ENCODE assay signal across 24 cellular contexts in the genomic region with DNA sequence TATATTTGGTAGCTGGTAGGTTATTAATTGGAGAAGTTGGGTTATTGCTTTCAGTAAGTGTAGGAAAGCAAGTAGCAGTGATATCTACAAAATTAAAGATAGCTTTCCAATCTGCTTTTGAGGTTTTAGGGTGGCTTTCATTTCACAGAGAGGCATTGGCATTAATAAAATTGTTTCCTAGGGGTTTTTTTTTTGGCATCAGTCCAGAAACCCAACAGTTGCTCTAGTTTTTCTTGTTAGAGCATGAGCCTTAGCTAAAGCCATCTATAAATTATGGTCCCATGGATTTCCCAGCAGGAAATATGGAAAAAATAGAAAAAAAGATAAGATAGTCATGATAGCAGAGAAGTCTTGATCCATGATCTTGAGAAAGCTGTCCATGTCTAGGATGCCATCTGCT. TPM values are rescaled to one million over a fixed set of nuclear protein-coding genes. Genes with fewer than 3 reads are reported as not detected.
DNase-seq lines count a peak whose midpoint lies in the region; ATAC-seq and TF ChIP-seq lines count a peak whose summit lies in the region.
"Had no signal": no experiment of that assay in that cellular context is flagged by ENCODE, and none has a peak within 500 bp of the region (broad histone marks: within the 10 kb centered on the region; RNA-seq: fewer than 3 reads in every experiment).

No MANE protein-coding gene starts in this region.

- H3K9me3 Mint-ChIP-seq in glutamatergic neuron (ENCODE audit: unreplicated experiment) = peaks cover 3% of the 10 kb centered on the region

- no peaks in the 10 kb centered on the region for H3K27me3 Mint-ChIP-seq in glutamatergic neuron (ENCODE audit: unreplicated experiment)
- no peaks in the 10 kb centered on the region for H3K27me3 Mint-ChIP-seq in T-helper 17 cell
- H3K27me3 Mint-ChIP-seq: CD4-positive, alpha-beta memory T cell had no signal

- H3K27me3 ChIP-seq in HUES48 (ENCODE audit: control insufficient read depth, insufficient read depth, low read length) (no peaks in the 10 kb centered on the region), WERI-Rb-1 (ENCODE audit: insufficient read depth, low read depth, severe bottlenecking) (no peaks in the 10 kb centered on the region)
- H3K27me3 ChIP-seq: BE2C, BLaER1 had no signal

- DNase-seq in WERI-Rb-1 (no peak), glutamatergic neuron (no peak), NCI-H146 treated with DMSO at 0.1 percent for 48 hours (lab: John Stamatoyannopoulos, UW; ENCODE audit: unreplicated experiment) (no peak), T-helper 17 cell (no peak)
- DNase-seq: 8988T; ACHN; BE2C; C1 segment of cervical spinal cord; CD4-positive, alpha-beta memory T cell; CD4-positive, CD25-positive, alpha-beta regulatory T cell; CD8-positive, alpha-beta memory T cell; COR-L47; DMS 273 treated with DMSO at 0.1 percent for 48 hours; DMS153; DMS53; DMS79; DND-41; EL; GDM1 had no signal

- H3K4me1 Mint-ChIP-seq in glutamatergic neuron (ENCODE audit: low read depth, unreplicated experiment) (peaks cover 11% of the 10 kb centered on the region), T-helper 17 cell (peaks cover 13% of the 10 kb centered on the region)

- H3K36me3 ChIP-seq in HUES48 (ENCODE audit: control insufficient read depth, insufficient read depth, low read length) (no peaks in the 10 kb centered on the region), WERI-Rb-1 (no peaks in the 10 kb centered on the region)
- H3K36me3 ChIP-seq: BE2C, BLaER1 had no signal

- H3K27ac ChIP-seq in HUES48 (ENCODE audit: low read depth, low read length) (peak overlapping the region; percentile 51), WERI-Rb-1 (peak overlapping the region; percentile 26; the same call in 1 of the 2 replicates)
- H3K27ac ChIP-seq: BLaER1 had no signal

- peaks cover 11% of the 10 kb centered on the region for H3K36me3 Mint-ChIP-seq in glutamatergic neuron (ENCODE audit: unreplicated experiment)
- no peaks in the 10 kb centered on the region for H3K36me3 Mint-ChIP-seq in T-helper 17 cell (ENCODE audit: low read depth)
- H3K36me3 Mint-ChIP-seq: CD14-positive monocyte had no signal

- H3K4me1 ChIP-seq in HUES48 (ENCODE audit: control insufficient read depth, insufficient read depth, low read length) = peaks cover 7% of the 10 kb centered on the region; the same call in 1 of the 2 replicates
- H3K4me1 ChIP-seq: BE2C had no signal

- no peak for TF ChIP-seq CTCF in WERI-Rb-1 (IDR thresholded peaks at IDR 0.05; ENCODE audit: low read depth, low read length)
- TF ChIP-seq CTCF in glutamatergic neuron (IDR thresholded peaks at IDR 0.05; ENCODE audit: partially characterized antibody, unreplicated experiment) = no peak

- H3K27ac Mint-ChIP-seq in glutamatergic neuron (ENCODE audit: unreplicated experiment) = peak overlapping the region; percentile 67
- no peak overlapping the region for H3K27ac Mint-ChIP-seq in T-helper 17 cell
- H3K27ac Mint-ChIP-seq: CD14-positive monocyte; CD4-positive, alpha-beta memory T cell; CD4-positive, CD25-positive, alpha-beta regulatory T cell had no signal

- ATAC-seq in GM19351 (IDR thresholded peaks at IDR 0.05; ENCODE audit: unreplicated experiment) = no peak
- no peak for ATAC-seq in T-helper 17 cell

- H3K4me3 Mint-ChIP-seq in glutamatergic neuron (ENCODE audit: unreplicated experiment) (no peak overlapping the region), T-helper 17 cell (no peak overlapping the region)
- H3K4me3 Mint-ChIP-seq: CD14-positive monocyte; CD4-positive, alpha-beta memory T cell had no signal

- H3K4me3 ChIP-seq in HUES48 (ENCODE audit: low read depth, low read length) (no peak overlapping the region), WERI-Rb-1 (ENCODE audit: low read depth, low read length) (no peak overlapping the region)
- H3K4me3 ChIP-seq: BLaER1 had no signal

- H3K9me3 ChIP-seq in HUES48 (ENCODE audit: control insufficient read depth, insufficient read depth, low read length) = no peaks in the 10 kb centered on the region
- no peaks in the 10 kb centered on the region for H3K9me3 ChIP-seq in WERI-Rb-1 (ENCODE audit: severe bottlenecking)
- no peaks in the 10 kb centered on the region for H3K9me3 ChIP-seq in T-helper 17 cell (ENCODE audit: control insufficient read depth, low read length, poor library complexity, severe bottlenecking)
- H3K9me3 ChIP-seq: BE2C had no signal

- H3K9ac ChIP-seq in HUES48 (ENCODE audit: low read depth, low read length) = no peak overlapping the region
- H3K9ac ChIP-seq: BLaER1 had no signal

RNA-seq across cellular contexts. Expression of a gene that starts 3.0 kb away (rescaled TPM):
- total RNA-seq in glutamatergic neuron (ENCODE audit: unreplicated experiment) = 24.3 TPM
- 10 to 100 TPM; 14.6 to 24.7 TPM for total RNA-seq in T-helper 17 cell

RNA-seq across cellular contexts. Expression of a gene that starts 50.5 kb away (rescaled TPM):
- total RNA-seq in glutamatergic neuron (ENCODE audit: unreplicated experiment) (0.20 TPM), T-helper 17 cell (10 to 100 TPM; 11.4 to 11.8 TPM)
- total RNA-seq: G401 had no signal

Comparison
In these comparisons a context has a peak if more than half of its experiments do, and no peak if none do; other contexts are left out.
1. RNA of a gene that starts 50.5 kb away (total RNA-seq): 11.4 to 11.8 TPM in T-helper 17 cell; 0.20 TPM in glutamatergic neuron (single experiment); every median in the first group is over 10 times any median in the second.